Comparison of ENCODE assay signal across 1 cellular context in genomic region chr1:26692793-26693490, GRCh38.
TF ChIP-seq lines count a peak whose summit lies in the region.

No MANE protein-coding gene starts in this region.

TF ChIP-seq in K562, 482 proteins besides CTCF, POLR2A, EP300 and RAD21 (continued from another document and continues in another):
- TF ChIP-seq ZNF644 (tag; IDR thresholded peaks at IDR 0.05; ENCODE audit: low read depth) (0 out of 2 replicates have a peak, but pooled peaks have one; percentile 20), PHF8 (IDR thresholded peaks at IDR 0.05; ENCODE audit: borderline replicate concordance, low read length) (no peak; the same call in 1 of the 2 replicates), TAF9B (IDR thresholded peaks at IDR 0.05; ENCODE audit: partially characterized antibody) (peak; percentile 73), ZNF197 (CRISPR knock-in tag; IDR thresholded peaks at IDR 0.05; ENCODE audit: low read depth) (no peak; the same call in 1 of the 2 replicates), MED1 (CRISPR knock-in tag; IDR thresholded peaks at IDR 0.05; ENCODE audit: borderline replicate concordance) (no peak), ZMIZ1 (IDR thresholded peaks at IDR 0.05; ENCODE audit: low read depth in 2 of 2, low read length in 2 of 2) (peak in 1 of 2 experiments; percentile 57; a peak in 1 of 4 replicates), MAFF (IDR thresholded peaks at IDR 0.05; ENCODE audit: low read length) (no peak), MITF (IDR thresholded peaks at IDR 0.05) (no peak; the same call in 1 of the 2 replicates), THRB (CRISPR knock-in tag; conservative IDR thresholded peaks at IDR 0.05) (peak; percentile 81; the same call in 1 of the 2 replicates), GATAD2B (IDR thresholded peaks at IDR 0.05; ENCODE audit: borderline replicate concordance) (peak; percentile 95), ZNF280B (CRISPR knock-in tag; IDR thresholded peaks at IDR 0.05) (no peak), HMG20A (CRISPR knock-in tag; conservative IDR thresholded peaks at IDR 0.05) (no peak), ZNF76 (CRISPR knock-in tag; IDR thresholded peaks at IDR 0.05; ENCODE audit: borderline replicate concordance) (no peak; the same call in 1 of the 2 replicates), CREB1 (IDR thresholded peaks at IDR 0.05) (peak; percentile 68), CREB1 (CRISPR knock-in tag; IDR thresholded peaks at IDR 0.05) (peak; percentile 80), ZNF140 (CRISPR knock-in tag; IDR thresholded peaks at IDR 0.05) (no peak), SMARCA5 (IDR thresholded peaks at IDR 0.05) (peak; percentile 58; the same call in 1 of the 2 replicates), FOXK2 (conservative IDR thresholded peaks at IDR 0.05 in 1 of 2, IDR thresholded peaks at IDR 0.05 in 1 of 2; ENCODE audit: low read depth in 2 of 2) (peak; percentile 65 to 77; a peak in 3 of 4 replicates), TEAD2 (tag; IDR thresholded peaks at IDR 0.05) (no peak), RHOXF2B (CRISPR knock-in tag; conservative IDR thresholded peaks at IDR 0.05) (no peak), NFXL1 (CRISPR knock-in tag; IDR thresholded peaks at IDR 0.05) (no peak), TRIM24 (IDR thresholded peaks at IDR 0.05) (peak in 1 of 2 experiments; percentile 81; a peak in 3 of 4 replicates), ZNF655 (CRISPR knock-in tag; IDR thresholded peaks at IDR 0.05) (no peak), DACH1 (IDR thresholded peaks at IDR 0.05; ENCODE audit: partially characterized antibody) (peak; percentile 12), HNRNPK (IDR thresholded peaks at IDR 0.05; ENCODE audit: low read depth, low read length, poor library complexity, severe bottlenecking) (no peak), RCOR1 (IDR thresholded peaks at IDR 0.05; ENCODE audit: borderline replicate concordance in 1 of 2, low read depth in 2 of 2, low read length in 2 of 2) (peak; percentile 44 to 84; a peak in 2 of 4 replicates), ZNF592 (IDR thresholded peaks at IDR 0.05) (peak; percentile 92), FOXJ3 (CRISPR knock-in tag; IDR thresholded peaks at IDR 0.05) (no peak), HMGN3 (IDR thresholded peaks at IDR 0.05; ENCODE audit: borderline replicate concordance, extremely low read depth, insufficient read length, low read depth, low read length) (peak; percentile 91), PCBP2 (IDR thresholded peaks at IDR 0.05; ENCODE audit: low read depth, low read length, poor library complexity, severe bottlenecking) (no peak), HDAC8 (tag; IDR thresholded peaks at IDR 0.05) (no peak), FOXO4 (CRISPR knock-in tag; IDR thresholded peaks at IDR 0.05) (no peak), ZBTB26 (CRISPR knock-in tag; IDR thresholded peaks at IDR 0.05) (no peak), GABPA (tag; conservative IDR thresholded peaks at IDR 0.05; ENCODE audit: low read depth) (no peak; the same call in 1 of the 2 replicates), TARDBP (IDR thresholded peaks at IDR 0.05) (peak; percentile 55; the same call in 1 of the 2 replicates), ZNF695 (CRISPR knock-in tag; IDR thresholded peaks at IDR 0.05) (no peak), XRCC3 (IDR thresholded peaks at IDR 0.05) (no peak), E2F4 (CRISPR knock-in tag; IDR thresholded peaks at IDR 0.05; ENCODE audit: low read depth) (no peak; the same call in 1 of the 2 replicates), CCNT2 (IDR thresholded peaks at IDR 0.05; ENCODE audit: borderline replicate concordance, extremely low read depth, insufficient read length, low read depth, low read length) (peak; percentile 70), SIX5 (IDR thresholded peaks at IDR 0.05; ENCODE audit: borderline replicate concordance in 1 of 2, insufficient read depth in 1 of 2, low read depth in 1 of 2, low read length in 2 of 2) (no peak), ZC3H8 (IDR thresholded peaks at IDR 0.05) (no peak), KDM5B (IDR thresholded peaks at IDR 0.05; ENCODE audit: insufficient replicate concordance, low read depth, low read length) (no peak), NCOR1 (IDR thresholded peaks at IDR 0.05) (peak; percentile 74), PPARD (CRISPR knock-in tag; IDR thresholded peaks at IDR 0.05) (no peak), CREM (IDR thresholded peaks at IDR 0.05; ENCODE audit: low read depth) (peak; percentile 86), ZNF551 (CRISPR knock-in tag; IDR thresholded peaks at IDR 0.05) (no peak)
